1 cellular context compared by ENCODE assay signal in the genomic region with DNA sequence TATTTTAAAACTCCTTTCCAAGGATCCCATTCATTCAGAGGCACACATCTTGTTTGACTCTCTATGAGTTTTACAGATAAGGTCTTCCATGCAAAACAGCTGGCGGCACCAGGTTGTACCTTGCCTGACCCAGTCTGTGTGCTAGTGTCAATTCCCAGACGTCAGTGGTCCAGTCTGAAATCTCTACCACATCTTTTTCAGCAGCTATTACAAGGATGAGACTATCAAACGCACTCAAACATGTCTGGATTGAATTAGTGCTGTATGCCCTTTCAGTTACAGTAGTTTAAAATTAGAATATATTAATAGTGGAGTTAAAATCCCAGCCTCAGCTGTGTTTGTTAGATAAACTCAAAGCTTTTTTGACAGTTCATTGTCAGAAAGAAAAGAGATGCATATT.
TF ChIP-seq lines count a peak whose summit lies in the region.

No MANE protein-coding gene starts in this region.

TF ChIP-seq in SK-N-SH, 30 proteins besides CTCF, POLR2A, EP300 and RAD21 (continued from another document):
- TF ChIP-seq YY1 (IDR thresholded peaks at IDR 0.05; ENCODE audit: low read depth) (no peak), RCOR1 (IDR thresholded peaks at IDR 0.05; ENCODE audit: low read length) (no peak), MAX (IDR thresholded peaks at IDR 0.05; ENCODE audit: low read depth) (no peak), CHD2 (IDR thresholded peaks at IDR 0.05; ENCODE audit: low read length, partially characterized antibody) (peak; percentile 41), GATA2 (CRISPR knock-in tag; IDR thresholded peaks at IDR 0.05) (peak; percentile 78), RXRA (IDR thresholded peaks at IDR 0.05; ENCODE audit: borderline replicate concordance, low read depth) (no peak)
